ENCODE assay signal across 19 cellular contexts in genomic region chr11:47973173-47973572, GRCh38. TPM values are rescaled to one million over a fixed set of nuclear protein-coding genes. Genes with fewer than 3 reads are reported as not detected.
DNase-seq lines count a peak whose midpoint lies in the region; TF ChIP-seq lines count a peak whose summit lies in the region.
"Had no signal": no experiment of that assay in that cellular context is flagged by ENCODE, and none has a peak within 500 bp of the region (broad histone marks: within the 10 kb centered on the region; RNA-seq: fewer than 3 reads in every experiment).

No MANE protein-coding gene starts in this region.

- no peaks in the 10 kb centered on the region for H3K9me3 Mint-ChIP-seq in dendritic cell treated with granulocyte-macrophage colony-stimulating factor and Interleukin-4, amounts not matched to agents 40 ng/mL and 50 ng/mL, for 4 days
- H3K9me3 Mint-ChIP-seq: CD4-positive, CD25-positive, alpha-beta regulatory T cell had no signal

- intact Hi-C loops in PC-9 (cut with micrococcal nuclease; ENCODE audit: unreplicated experiment) (no loop called here), prostate gland (cut with DNase I) (no loop called here), breast epithelium (cut with DNase I; ENCODE audit: low total_unique reads) (no loop called here)
- intact Hi-C loops in dendritic cell treated with granulocyte-macrophage colony-stimulating factor and Interleukin-4, amounts not matched to agents 40 ng/mL and 50 ng/mL, for 4 days (cut with micrococcal nuclease), result loop anchor here (5.0 kb wide), 1 partner anchor 36 kb away; no protein-coding TSS in a partner anchor

- H3K79me1 ChIP-seq in neuronal stem cell (ENCODE audit: low read depth, low read length), result no peaks in the 10 kb centered on the region

- H2BK120ac ChIP-seq in neuronal stem cell (ENCODE audit: low read depth, low read length), result no peak overlapping the region

- TF ChIP-seq CTCF in PC-9 (conservative IDR thresholded peaks at IDR 0.05) (no peak), prostate gland (IDR thresholded peaks at IDR 0.05) (no peak), breast epithelium (IDR thresholded peaks at IDR 0.05) (no peak)

- DNase-seq in PC-9 (no peak), neuronal stem cell (ENCODE audit: low spot score) (no peak), A172 (ENCODE audit: low spot score) (no peak), prostate gland (ENCODE audit: low spot score) (no peak), breast epithelium (ENCODE audit: low spot score in 2 of 2) (no peak)
- DNase-seq in activated T-cell treated with anti-CD3 and anti-CD28 coated beads, Interleukin-2, amount 50 U/mL, for 1 hour, result no peak
- DNase-seq: AML-193; Caco-2; CD4-positive, CD25-positive, alpha-beta regulatory T cell; DMS153; EL; NCI-H1092; NCI-H146; NCI-H2081; NCI-H510A treated with DMSO at 0.1 percent for 48 hours; NCI-H82; SHP77 had no signal

- no peaks in the 10 kb centered on the region for H3K9me3 ChIP-seq in BLaER1 treated with 17β-estradiol and CSF1 and Interleukin-3, amounts not matched to agents 10 nM and 100 nM (replicated peaks in 1 of 11)
- H3K9me3 ChIP-seq in PC-9 (ENCODE audit: insufficient read depth, low read depth) (no peaks in the 10 kb centered on the region), neuronal stem cell (replicated peaks in 1 of 2; ENCODE audit: control insufficient read depth in 2 of 2, insufficient read depth in 1 of 2, low read depth in 1 of 2, low read length in 2 of 2) (no peaks in the 10 kb centered on the region), prostate gland (no peaks in the 10 kb centered on the region), breast epithelium (no peaks in the 10 kb centered on the region)
- H3K9me3 ChIP-seq: Caco-2 had no signal

- H3K4me3 Mint-ChIP-seq in dendritic cell treated with granulocyte-macrophage colony-stimulating factor and Interleukin-4, amounts not matched to agents 40 ng/mL and 50 ng/mL, for 4 days, result no peak overlapping the region
- H3K4me3 Mint-ChIP-seq: CD4-positive, CD25-positive, alpha-beta regulatory T cell had no signal

- H3K4me1 ChIP-seq in BLaER1 treated with 17β-estradiol and CSF1 and Interleukin-3, amounts not matched to agents 10 nM and 100 nM, result peaks cover 27 to 43% (median 33%) of the 10 kb centered on the region in 10 experiments
- peaks cover 34% of the 10 kb centered on the region for H3K4me1 ChIP-seq in PC-9 (replicated peaks; ENCODE audit: insufficient read depth)
- peaks cover 16 to 18% of the 10 kb centered on the region in 2 donors for H3K4me1 ChIP-seq in neuronal stem cell (ENCODE audit: control insufficient read depth in 2 of 2, insufficient read depth in 1 of 2, low read depth in 1 of 2, low read length in 2 of 2)
- H3K4me1 ChIP-seq in prostate gland (replicated peaks), result no peaks in the 10 kb centered on the region
- H3K4me1 ChIP-seq in breast epithelium, result no peaks in the 10 kb centered on the region
- H3K4me1 ChIP-seq: Caco-2 had no signal

- H3K23ac ChIP-seq in neuronal stem cell (ENCODE audit: low read depth, low read length, poor library complexity), result no peak overlapping the region

- POLR2A ChIA-PET in PC-9 (lab: Charles Lee; ENCODE audit: unreplicated experiment), result interaction anchor here (0.6 kb wide), 1 partner anchor 21 kb away, joined by 12 read pairs; no protein-coding TSS in a partner anchor

- H3K4ac ChIP-seq in neuronal stem cell (ENCODE audit: low read length), result no peak overlapping the region

- H3K9ac ChIP-seq in BLaER1 treated with 17β-estradiol and CSF1 and Interleukin-3, amounts not matched to agents 10 nM and 100 nM, result no peak overlapping the region
- no peak overlapping the region for H3K9ac ChIP-seq in neuronal stem cell (ENCODE audit: low read depth, low read length, poor library complexity)

- no peak overlapping the region for H3K14ac ChIP-seq in neuronal stem cell (ENCODE audit: low read length)

- H3K36me3 Mint-ChIP-seq in dendritic cell treated with granulocyte-macrophage colony-stimulating factor and Interleukin-4, amounts not matched to agents 40 ng/mL and 50 ng/mL, for 4 days (ENCODE audit: low read depth), result no peaks in the 10 kb centered on the region
- H3K36me3 Mint-ChIP-seq: CD4-positive, CD25-positive, alpha-beta regulatory T cell had no signal

- no peak overlapping the region for H2AK5ac ChIP-seq in neuronal stem cell (ENCODE audit: low read depth, low read length)

- no peaks in the 10 kb centered on the region for H3K36me3 ChIP-seq in BLaER1 treated with 17β-estradiol and CSF1 and Interleukin-3, amounts not matched to agents 10 nM and 100 nM
- H3K36me3 ChIP-seq in PC-9 (ENCODE audit: low read depth) (no peaks in the 10 kb centered on the region), neuronal stem cell (replicated peaks in 1 of 2; ENCODE audit: control insufficient read depth in 2 of 2, insufficient read depth in 2 of 2, low read length in 2 of 2) (no peaks in the 10 kb centered on the region), prostate gland (no peaks in the 10 kb centered on the region), breast epithelium (no peaks in the 10 kb centered on the region)

- H4K91ac ChIP-seq in neuronal stem cell (ENCODE audit: low read depth, low read length, poor library complexity), result no peak overlapping the region

- CTCF ChIA-PET in PC-9 (lab: Charles Lee), result no interaction called here

- H2BK12ac ChIP-seq in neuronal stem cell (ENCODE audit: low read length), result no peak overlapping the region

- H4K20me1 ChIP-seq in BLaER1 treated with 17β-estradiol and CSF1 and Interleukin-3, amounts not matched to agents 10 nM and 100 nM, result peaks cover 0 to 10% (median 0%) of the 10 kb centered on the region in 11 experiments; a peak in 2 of 22 replicates
- no peaks in the 10 kb centered on the region for H4K20me1 ChIP-seq in PC-9 (ENCODE audit: insufficient read depth)

- H3K27ac ChIP-seq in BLaER1 treated with 17β-estradiol and CSF1 and Interleukin-3, amounts not matched to agents 10 nM and 100 nM, result no peak overlapping the region
- peak overlapping the region; percentile 79 for H3K27ac ChIP-seq in PC-9
- H3K27ac ChIP-seq in neuronal stem cell (replicated peaks; ENCODE audit: low read length), result peak overlapping the region; percentile 97
- no peak overlapping the region for H3K27ac ChIP-seq in prostate gland
- H3K27ac ChIP-seq in breast epithelium, result no peak overlapping the region

- no peaks in the 10 kb centered on the region for H3K9me2 ChIP-seq in PC-9 (ENCODE audit: insufficient read depth)

- peak overlapping the region in 10 of 11 experiments; percentile 67 to 94 (median 78); a peak in 17 of 22 replicates for H3K4me2 ChIP-seq in BLaER1 treated with 17β-estradiol and CSF1 and Interleukin-3, amounts not matched to agents 10 nM and 100 nM
- H3K4me2 ChIP-seq in PC-9 (peak overlapping the region; percentile 53; the same call in 1 of the 2 replicates), neuronal stem cell (ENCODE audit: insufficient read depth, low read length, poor library complexity, severe bottlenecking) (no peak overlapping the region)

- no peak overlapping the region for H4K8ac ChIP-seq in neuronal stem cell (ENCODE audit: low read depth, low read length)

- no TSS peak for BruUV-seq in PC-9 (replicated peaks; lab: Mats Ljungman, UMichigan)

- H2BK15ac ChIP-seq in neuronal stem cell (ENCODE audit: low read length), result no peak overlapping the region

- no peak overlapping the region for H3K4me3 ChIP-seq in BLaER1 treated with 17β-estradiol and CSF1 and Interleukin-3, amounts not matched to agents 10 nM and 100 nM
- H3K4me3 ChIP-seq in PC-9 (no peak overlapping the region), neuronal stem cell (ENCODE audit: low read length in 2 of 2) (no peak overlapping the region), prostate gland (no peak overlapping the region), breast epithelium (no peak overlapping the region)

- peaks cover 2% of the 10 kb centered on the region for H3K27me3 Mint-ChIP-seq in dendritic cell treated with granulocyte-macrophage colony-stimulating factor and Interleukin-4, amounts not matched to agents 40 ng/mL and 50 ng/mL, for 4 days
- H3K27me3 Mint-ChIP-seq: CD4-positive, CD25-positive, alpha-beta regulatory T cell had no signal

- peak overlapping the region; percentile 49 for H3K27ac Mint-ChIP-seq in dendritic cell treated with granulocyte-macrophage colony-stimulating factor and Interleukin-4, amounts not matched to agents 40 ng/mL and 50 ng/mL, for 4 days

- H2AFZ ChIP-seq in PC-9 (no peak overlapping the region), neuronal stem cell (ENCODE audit: low read length) (peak overlapping the region; percentile 21)

- no CpG with 5 or more reads among the region's 4 CpGs for WGBS in neuronal stem cell (ENCODE audit: extremely low coverage in 2 of 2, insufficient read length in 2 of 2, insufficient replicate concordance in 1 of 2), 2 donors
- 88% methylated on average over 4 of the region's 4 CpGs for WGBS in prostate gland

- H3F3A ChIP-seq in PC-9 (ENCODE audit: insufficient read depth, low read depth), result peaks cover 44% of the 10 kb centered on the region

- no peak overlapping the region for H2BK5ac ChIP-seq in neuronal stem cell (ENCODE audit: low read length)

- peaks cover 17% of the 10 kb centered on the region for H3K4me1 Mint-ChIP-seq in dendritic cell treated with granulocyte-macrophage colony-stimulating factor and Interleukin-4, amounts not matched to agents 40 ng/mL and 50 ng/mL, for 4 days (ENCODE audit: low read depth)

- H3K79me2 ChIP-seq in PC-9 (ENCODE audit: low read depth), result no peaks in the 10 kb centered on the region

- H3K18ac ChIP-seq in neuronal stem cell (ENCODE audit: low read length), result peak overlapping the region; percentile 11

- TF ChIP-seq POLR2A in prostate gland (IDR thresholded peaks at IDR 0.05) (no peak), breast epithelium (IDR thresholded peaks at IDR 0.05) (no peak)

- peaks cover 0 to 7% (median 0%) of the 10 kb centered on the region in 11 experiments; a peak in 2 of 22 replicates for H3K27me3 ChIP-seq in BLaER1 treated with 17β-estradiol and CSF1 and Interleukin-3, amounts not matched to agents 10 nM and 100 nM
- no peaks in the 10 kb centered on the region for H3K27me3 ChIP-seq in PC-9 (ENCODE audit: insufficient read depth, low read depth)
- no peaks in the 10 kb centered on the region for H3K27me3 ChIP-seq in neuronal stem cell (ENCODE audit: control insufficient read depth in 3 of 3, insufficient read depth in 3 of 3, low read depth in 1 of 3, low read length in 3 of 3)
- no peaks in the 10 kb centered on the region for H3K27me3 ChIP-seq in prostate gland (replicated peaks; ENCODE audit: insufficient read depth)
- no peaks in the 10 kb centered on the region for H3K27me3 ChIP-seq in breast epithelium

RNA-seq across cellular contexts. Expression of gene PTPRJ, which starts 7.2 kb away (rescaled TPM):
- total RNA-seq in PC-9 (2021) (43.3 and 43.7 TPM in 2 replicates), prostate gland (10 to 100 TPM; 24.9 to 48.0 TPM), breast epithelium (10 to 100 TPM; 14.6 to 15.7 (median 14.7) TPM)
- polyA plus RNA-seq in neuronal stem cell (2013, experiment 1 of 2), result 12.6 TPM
- polyA plus RNA-seq in neuronal stem cell (2013, experiment 2 of 2), result 12.9 TPM
- 15.2 and 15.8 TPM in 2 replicates for total RNA-seq in A172 (2014; rRNA removed; shearing (Covaris generic))

Comparison
In these comparisons a context has a peak if more than half of its experiments do, and no peak if none do; other contexts are left out.
1. H3K27ac ChIP-seq: peak in PC-9 (single experiment) and neuronal stem cell (single experiment); none in BLaER1 treated with 17β-estradiol and CSF1 and Interleukin-3, amounts not matched to agents 10 nM and 100 nM (0 of 11), prostate gland (0 of 2) and breast epithelium (0 of 2).